ENCODE assay signal across 30 cellular contexts in genomic region chr6:133380047-133380446, GRCh38.
"Had no signal": no experiment of that assay in that cellular context is flagged by ENCODE, and none has a peak within 500 bp of the region (broad histone marks: within the 10 kb centered on the region; RNA-seq: fewer than 3 reads in every experiment).

No MANE protein-coding gene starts in this region.

- H3K27me3 ChIP-seq: neutrophil, pancreas, right lobe of liver, sigmoid colon, spleen, suprapubic skin, testis, tibial artery, transverse colon, upper lobe of right lung, uterus had no signal

- H3K36me3 ChIP-seq: neutrophil, pancreas, prostate gland, right lobe of liver, sigmoid colon, spleen, suprapubic skin, tibial artery, transverse colon, upper lobe of right lung, uterus had no signal

- H3K27ac ChIP-seq: neutrophil, pancreas, prostate gland, right lobe of liver, sigmoid colon, skin epidermis, spleen, suprapubic skin, testis, tibial artery, transverse colon, upper lobe of right lung, uterus had no signal

- H3K4me1 ChIP-seq: pancreas, prostate gland, right lobe of liver, sigmoid colon, spleen, suprapubic skin, testis, tibial artery, transverse colon, upper lobe of right lung, uterus had no signal

- DNase-seq: naive thymus-derived CD8-positive, alpha-beta T cell; nephron progenitor cell; nucleus accumbens; pancreas; retina; right cardiac atrium; right lobe of liver; sigmoid colon; spleen; stimulated activated CD4-positive, alpha-beta T cell treated with anti-CD3 and anti-CD28 coated beads, Interleukin-12 subunit alpha, Interleukin-12 subunit beta, amount 100 ng/mL, for 4 hours; stimulated activated CD4-positive, alpha-beta T cell treated with anti-CD3 and anti-CD28 coated beads, Interleukin-1b, Interleukin-23, amount 100 ng/mL, for 48 hours; stimulated activated CD4-positive, alpha-beta T cell treated with anti-CD3 and anti-CD28 coated beads, Interleukin-4, amount 100 ng/mL, for 1 hour; stimulated activated CD4-positive, alpha-beta T cell treated with anti-CD3 and anti-CD28 coated beads, Interleukin-4, amount 100 ng/mL, for 4 hours; stimulated activated CD8-positive, alpha-beta memory T cell treated with anti-CD3 and anti-CD28 coated beads, Interleukin-4, amount 100 ng/mL, for 48 hours; stimulated activated naive CD4-positive, alpha-beta T cell; stimulated activated naive CD8-positive, alpha-beta T cell treated with anti-CD3 and anti-CD28 coated beads, Interleukin-15, amount 100 ng/mL, for 72 hours; stimulated activated naive CD8-positive, alpha-beta T cell treated with anti-CD3 and anti-CD28 coated beads, Interleukin-15, Interleukin-2, amounts not matched to agents 100 U/mL and 50 U/mL, for 24 hours; substantia nigra; testis; tibial artery; transverse colon; upper lobe of right lung; uterus had no signal

- H3K9me3 ChIP-seq: neutrophil, pancreas, prostate gland, right lobe of liver, sigmoid colon, spleen, suprapubic skin, testis, tibial artery, transverse colon, upper lobe of right lung, uterus had no signal

- ATAC-seq: naive thymus-derived CD8-positive, alpha-beta T cell; natural killer cell treated with Interleukin-12 subunit alpha and Interleukin-12 subunit beta and Interleukin-15 and Interleukin-18, amount 100 ng/mL, for 72 hours; pancreas; right cardiac atrium; right lobe of liver; stimulated activated memory B cell treated with anti-CD40 and anti-IgM and Interleukin-4, amounts not matched to agents 10 μg/mL and 1 μg/mL and 100 μg/mL, for 72 hours; stimulated activated naive CD8-positive, alpha-beta T cell treated with anti-CD3 and anti-CD28 coated beads, Interleukin-15, amount 100 ng/mL, for 72 hours; stimulated activated naive CD8-positive, alpha-beta T cell treated with anti-CD3 and anti-CD28 coated beads, Interleukin-15, Interleukin-2, amounts not matched to agents 100 U/mL and 50 U/mL, for 24 hours; upper lobe of right lung had no signal

- H3K4me3 ChIP-seq: pancreas, prostate gland, right lobe of liver, sigmoid colon, skin epidermis, smooth muscle cell, spleen, suprapubic skin, testis, tibial artery, transverse colon, upper lobe of right lung, uterus had no signal

- H3K4me2 ChIP-seq: smooth muscle cell had no signal
